2 cellular contexts compared by ENCODE assay signal in genomic region chr1:203791498-203791897, GRCh38.
TF ChIP-seq lines count a peak whose summit lies in the region.

No MANE protein-coding gene starts in this region.

TF ChIP-seq in HepG2, 621 proteins besides CTCF, POLR2A, EP300 and RAD21:
- TF ChIP-seq ZFP37 (CRISPR knock-in tag; IDR thresholded peaks at IDR 0.05; ENCODE audit: borderline replicate concordance) (no peak), PTBP1 (IDR thresholded peaks at IDR 0.05; ENCODE audit: low read depth, low read length, poor library complexity, severe bottlenecking) (no peak), ISL2 (CRISPR knock-in tag; IDR thresholded peaks at IDR 0.05) (no peak), TFE3 (CRISPR knock-in tag; IDR thresholded peaks at IDR 0.05) (no peak), RFXANK (CRISPR knock-in tag; IDR thresholded peaks at IDR 0.05) (no peak), ZNF737 (CRISPR knock-in tag; IDR thresholded peaks at IDR 0.05; ENCODE audit: borderline replicate concordance) (no peak), SETDB1 (CRISPR knock-in tag; IDR thresholded peaks at IDR 0.05; ENCODE audit: borderline replicate concordance) (no peak), NCOR1 (IDR thresholded peaks at IDR 0.05; ENCODE audit: borderline replicate concordance, low read length) (no peak), ZNF772 (CRISPR knock-in tag; IDR thresholded peaks at IDR 0.05) (no peak), RBM39 (IDR thresholded peaks at IDR 0.05; ENCODE audit: low read depth, low read length, poor library complexity, severe bottlenecking) (no peak)
- TF ChIP-seq, protein P1, sequence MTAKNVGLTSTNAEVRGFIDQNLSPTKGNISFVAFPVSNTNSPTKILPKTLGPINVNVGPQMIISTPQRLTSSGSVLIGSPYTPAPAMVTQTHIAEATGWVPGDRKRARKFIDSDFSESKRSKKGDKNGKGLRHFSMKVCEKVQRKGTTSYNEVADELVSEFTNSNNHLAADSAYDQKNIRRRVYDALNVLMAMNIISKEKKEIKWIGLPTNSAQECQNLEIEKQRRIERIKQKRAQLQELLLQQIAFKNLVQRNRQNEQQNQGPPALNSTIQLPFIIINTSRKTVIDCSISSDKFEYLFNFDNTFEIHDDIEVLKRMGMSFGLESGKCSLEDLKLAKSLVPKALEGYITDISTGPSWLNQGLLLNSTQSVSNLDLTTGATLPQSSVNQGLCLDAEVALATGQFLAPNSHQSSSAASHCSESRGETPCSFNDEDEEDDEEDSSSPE (CRISPR knock-in tag; IDR thresholded peaks at IDR 0.05) = no peak
- TF ChIP-seq, protein P2, sequence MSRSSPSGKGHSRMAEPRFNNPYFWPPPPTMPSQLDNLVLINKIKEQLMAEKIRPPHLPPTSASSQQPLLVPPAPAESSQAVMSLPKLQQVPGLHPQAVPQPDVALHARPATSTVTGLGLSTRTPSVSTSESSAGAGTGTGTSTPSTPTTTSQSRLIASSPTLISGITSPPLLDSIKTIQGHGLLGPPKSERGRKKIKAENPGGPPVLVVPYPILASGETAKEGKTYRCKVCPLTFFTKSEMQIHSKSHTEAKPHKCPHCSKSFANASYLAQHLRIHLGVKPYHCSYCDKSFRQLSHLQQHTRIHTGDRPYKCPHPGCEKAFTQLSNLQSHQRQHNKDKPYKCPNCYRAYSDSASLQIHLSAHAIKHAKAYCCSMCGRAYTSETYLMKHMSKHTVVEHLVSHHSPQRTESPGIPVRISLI (CRISPR knock-in tag; IDR thresholded peaks at IDR 0.05; ENCODE audit: borderline replicate concordance) = no peak
- TF ChIP-seq, protein P3, sequence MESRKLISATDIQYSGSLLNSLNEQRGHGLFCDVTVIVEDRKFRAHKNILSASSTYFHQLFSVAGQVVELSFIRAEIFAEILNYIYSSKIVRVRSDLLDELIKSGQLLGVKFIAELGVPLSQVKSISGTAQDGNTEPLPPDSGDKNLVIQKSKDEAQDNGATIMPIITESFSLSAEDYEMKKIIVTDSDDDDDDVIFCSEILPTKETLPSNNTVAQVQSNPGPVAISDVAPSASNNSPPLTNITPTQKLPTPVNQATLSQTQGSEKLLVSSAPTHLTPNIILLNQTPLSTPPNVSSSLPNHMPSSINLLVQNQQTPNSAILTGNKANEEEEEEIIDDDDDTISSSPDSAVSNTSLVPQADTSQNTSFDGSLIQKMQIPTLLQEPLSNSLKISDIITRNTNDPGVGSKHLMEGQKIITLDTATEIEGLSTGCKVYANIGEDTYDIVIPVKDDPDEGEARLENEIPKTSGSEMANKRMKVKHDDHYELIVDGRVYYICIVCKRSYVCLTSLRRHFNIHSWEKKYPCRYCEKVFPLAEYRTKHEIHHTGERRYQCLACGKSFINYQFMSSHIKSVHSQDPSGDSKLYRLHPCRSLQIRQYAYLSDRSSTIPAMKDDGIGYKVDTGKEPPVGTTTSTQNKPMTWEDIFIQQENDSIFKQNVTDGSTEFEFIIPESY (CRISPR knock-in tag; IDR thresholded peaks at IDR 0.05) = no peak

TF ChIP-seq in IMR-90, 13 proteins besides CTCF, POLR2A, EP300 and RAD21:
- TF ChIP-seq MAFK (IDR thresholded peaks at IDR 0.05; ENCODE audit: low read depth, low read length) (no peak), RCOR1 (IDR thresholded peaks at IDR 0.05; ENCODE audit: insufficient replicate concordance, low read length) (no peak), BHLHE40 (IDR thresholded peaks at IDR 0.05; ENCODE audit: low read depth, low read length) (no peak), CHD1 (IDR thresholded peaks at IDR 0.05; ENCODE audit: low read depth, low read length) (no peak), RFX5 (IDR thresholded peaks at IDR 0.05; ENCODE audit: low read depth, low read length) (no peak), NFE2L2 (IDR thresholded peaks at IDR 0.05; ENCODE audit: low read depth, low read length) (no peak), CEBPB (IDR thresholded peaks at IDR 0.05; ENCODE audit: low read depth, low read length) (no peak), USF2 (IDR thresholded peaks at IDR 0.05; ENCODE audit: low read depth, low read length) (no peak), SMC3 (IDR thresholded peaks at IDR 0.05; ENCODE audit: low read depth, low read length) (no peak), MAZ (IDR thresholded peaks at IDR 0.05; ENCODE audit: borderline replicate concordance, low read depth, low read length) (no peak)
- TF ChIP-seq, protein P4, sequence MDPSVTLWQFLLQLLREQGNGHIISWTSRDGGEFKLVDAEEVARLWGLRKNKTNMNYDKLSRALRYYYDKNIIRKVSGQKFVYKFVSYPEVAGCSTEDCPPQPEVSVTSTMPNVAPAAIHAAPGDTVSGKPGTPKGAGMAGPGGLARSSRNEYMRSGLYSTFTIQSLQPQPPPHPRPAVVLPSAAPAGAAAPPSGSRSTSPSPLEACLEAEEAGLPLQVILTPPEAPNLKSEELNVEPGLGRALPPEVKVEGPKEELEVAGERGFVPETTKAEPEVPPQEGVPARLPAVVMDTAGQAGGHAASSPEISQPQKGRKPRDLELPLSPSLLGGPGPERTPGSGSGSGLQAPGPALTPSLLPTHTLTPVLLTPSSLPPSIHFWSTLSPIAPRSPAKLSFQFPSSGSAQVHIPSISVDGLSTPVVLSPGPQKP (IDR thresholded peaks at IDR 0.05; ENCODE audit: borderline replicate concordance, low read depth, low read length) = no peak
